ENCODE assay signal across 26 cellular contexts in genomic region chr5:129114539-129115193, GRCh38.
"Had no signal": no experiment of that assay in that cellular context is flagged by ENCODE, and none has a peak within 500 bp of the region (broad histone marks: within the 10 kb centered on the region; RNA-seq: fewer than 3 reads in every experiment).

No MANE protein-coding gene starts in this region.

- H3K9me3 Mint-ChIP-seq: activated T-helper 2 cell treated with anti-CD3 and anti-CD28 coated beads, Interferon-gamma antibody, Interleukin-2, Interleukin-4, amounts not matched to agents 10 μg/mL and 5 μg/mL and 100 μg/mL, durations not matched to agents 14 hours and 24 hours and 36 hours; brain; immature natural killer cell had no signal

- H3K4me1 Mint-ChIP-seq: immature natural killer cell had no signal

- H3K4me3 Mint-ChIP-seq: brain, immature natural killer cell had no signal

- H3K27me3 ChIP-seq: hepatocyte, right lobe of liver, testis, uterus had no signal

- ATAC-seq: esophagus mucosa, left lobe of liver, lower lobe of right lung, mucosa of descending colon had no signal

- H3K4me1 ChIP-seq: lower lobe of right lung, testis had no signal

- H3K36me3 Mint-ChIP-seq: brain had no signal

- H3K27ac Mint-ChIP-seq: activated T-helper 2 cell treated with anti-CD3 and anti-CD28 coated beads, Interferon-gamma antibody, Interleukin-2, Interleukin-4, amounts not matched to agents 10 μg/mL and 5 μg/mL and 100 μg/mL, durations not matched to agents 14 hours and 24 hours and 36 hours; brain; immature natural killer cell had no signal

- H3K27ac ChIP-seq: hepatocyte, lower lobe of right lung, parathyroid adenoma, right lobe of liver, skin epidermis, testis, uterus had no signal

- H3K27me3 Mint-ChIP-seq: brain had no signal

- H3K9me3 ChIP-seq: lower lobe of right lung, mucosa of descending colon, right lobe of liver, testis, uterus had no signal

- H3K36me3 ChIP-seq: right lobe of liver, uterus had no signal

- H3K4me3 ChIP-seq: hepatocyte, lower lobe of right lung, mucosa of descending colon, right lobe of liver, skin epidermis, testis, uterus had no signal

- DNase-seq: activated CD4-positive, alpha-beta T cell treated with anti-CD3 and anti-CD28 coated beads, Interleukin-2, amount 50 U/mL, for 48 hours; activated CD4-positive, CD25-positive, alpha-beta regulatory T cell treated with anti-CD3 and anti-CD28 coated beads, Interleukin-2, amount 50 U/mL, for 72 hours; activated naive CD4-positive, alpha-beta T cell treated with Interleukin-2 at 50 U/mL for 16 hours; activated T-cell treated with anti-CD3 and anti-CD28 coated beads, Interleukin-2, amount 50 U/mL, for 1 hour; aorta; caudate nucleus; effector memory CD4-positive, alpha-beta T cell; glutamatergic neuron; immature natural killer cell; lower lobe of right lung; mesendoderm; mucosa of descending colon; nucleus accumbens; right lobe of liver; stimulated activated CD4-positive, alpha-beta T cell treated with anti-CD3 and anti-CD28 coated beads, Interleukin-1b, Interleukin-23, amount 100 ng/mL, for 48 hours; SW 1271; testis; trophoblast cell; uterus had no signal
